8 cellular contexts compared by ENCODE assay signal in the genomic region with DNA sequence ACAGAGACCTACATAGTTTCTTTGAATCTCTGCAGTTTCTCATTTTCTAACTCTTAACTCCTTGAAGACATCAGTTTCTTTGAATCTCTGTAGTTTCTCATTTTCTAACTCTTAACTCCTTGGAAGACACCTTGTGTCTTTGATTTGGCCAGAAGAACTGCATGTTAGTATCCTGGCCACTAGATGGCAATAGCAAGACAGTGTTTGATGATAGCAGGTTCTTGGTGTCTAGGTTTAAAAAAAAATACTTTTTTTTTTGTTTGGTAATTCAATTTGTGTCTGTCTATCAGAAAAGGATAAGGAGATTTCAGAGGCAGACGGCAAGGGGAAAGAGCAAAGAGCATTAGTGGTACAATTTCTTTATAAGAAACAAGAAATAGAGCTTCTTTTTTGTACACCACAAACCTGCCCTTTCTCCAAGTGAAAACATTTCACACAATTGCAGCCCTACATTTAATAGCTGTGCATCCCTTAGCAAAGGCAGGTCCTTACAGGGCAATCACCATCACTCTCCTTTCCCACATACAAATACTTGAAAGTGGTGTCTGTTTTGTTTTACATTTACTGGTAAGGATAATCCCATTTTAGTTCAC.
DNase-seq lines count a peak whose midpoint lies in the region; ATAC-seq and TF ChIP-seq lines count a peak whose summit lies in the region.
"Had no signal": no experiment of that assay in that cellular context is flagged by ENCODE, and none has a peak within 500 bp of the region (broad histone marks: within the 10 kb centered on the region; RNA-seq: fewer than 3 reads in every experiment).

No MANE protein-coding gene starts in this region.

- CTCF ChIA-PET in SK-N-SH (lab: Yijun Ruan, JAX): interaction anchor here (0.7 to 1.9 kb wide), 12 partner anchors 9 to 1923 kb away, joined by 3 to 9 read pairs (median 5); no protein-coding TSS in a partner anchor

- H4K20me1 ChIP-seq in Karpas-422 (ENCODE audit: insufficient read depth, low read depth, low read length): no peaks in the 10 kb centered on the region
- no peaks in the 10 kb centered on the region for H4K20me1 ChIP-seq in SK-N-SH (ENCODE audit: insufficient read depth)

- H3K4me1 ChIP-seq in Karpas-422 (ENCODE audit: low read length) (no peaks in the 10 kb centered on the region), SK-N-SH (ENCODE audit: control insufficient read depth in 1 of 2, insufficient read depth in 2 of 2, low read depth in 1 of 2, low read length in 1 of 2) (no peaks in the 10 kb centered on the region; a peak in 1 of 4 replicates), foreskin keratinocyte (no peaks in the 10 kb centered on the region)

- 0% methylated on average over 1 of the region's 1 CpG for WGBS in SK-N-SH (ENCODE audit: low lambda C conversion rate)

- no peak overlapping the region for H3K9ac ChIP-seq in Karpas-422 (ENCODE audit: low read length)
- no peak overlapping the region for H3K9ac ChIP-seq in SK-N-SH

- ATAC-seq in GM21723 (IDR thresholded peaks at IDR 0.05; ENCODE audit: unreplicated experiment): peak; percentile 71
- ATAC-seq in foreskin keratinocyte: peak; percentile 72
- no peak for ATAC-seq in HG02970 (IDR thresholded peaks at IDR 0.05; ENCODE audit: low FRiP score, unreplicated experiment)
- ATAC-seq: activated T-cell treated with anti-CD3 and anti-CD28 coated beads, Interleukin-2, amount 50 U/mL, for 72 hours had no signal

- H3K9me3 ChIP-seq in Karpas-422 (ENCODE audit: low read length): no peaks in the 10 kb centered on the region
- no peaks in the 10 kb centered on the region for H3K9me3 ChIP-seq in SK-N-SH

- H3K27me3 ChIP-seq in Karpas-422 (ENCODE audit: low read length): no peaks in the 10 kb centered on the region
- H3K27me3 ChIP-seq in SK-N-SH (ENCODE audit: insufficient read depth): no peaks in the 10 kb centered on the region
- H3K27me3 ChIP-seq in foreskin keratinocyte: no peaks in the 10 kb centered on the region

- no peak overlapping the region for H3K4me2 ChIP-seq in Karpas-422 (ENCODE audit: low read depth, low read length, poor library complexity, severe bottlenecking)
- no peak overlapping the region for H3K4me2 ChIP-seq in SK-N-SH

- H2AFZ ChIP-seq in Karpas-422 (ENCODE audit: low read length): no peak overlapping the region
- H2AFZ ChIP-seq in SK-N-SH (ENCODE audit: low read depth): no peak overlapping the region

- peak; percentile 2 for DNase-seq in GDM1 (lab: John Stamatoyannopoulos, UW)
- peak; percentile 80 for DNase-seq in Karpas-422
- peak; percentile 30 for DNase-seq in SK-N-SH
- DNase-seq in foreskin keratinocyte: peak in 1 of 2 donors; percentile 48
- peak; percentile 10 for DNase-seq in skeletal muscle cell (ENCODE audit: low read depth)

- TF ChIP-seq CTCF in SK-N-SH (IDR thresholded peaks at IDR 0.05) (peak; percentile 93), foreskin keratinocyte (conservative IDR thresholded peaks at IDR 0.05) (peak; percentile 82)

- H3F3A ChIP-seq in SK-N-SH (replicated peaks; ENCODE audit: insufficient read depth): no peaks in the 10 kb centered on the region

- peak; percentile 89 for TF ChIP-seq RAD21 in SK-N-SH (IDR thresholded peaks at IDR 0.05; ENCODE audit: low read length)

- H3K36me3 ChIP-seq in Karpas-422 (ENCODE audit: insufficient read depth, low read length) (no peaks in the 10 kb centered on the region), SK-N-SH (replicated peaks in 1 of 2; ENCODE audit: control insufficient read depth in 1 of 2, insufficient read depth in 2 of 2, low read length in 1 of 2) (no peaks in the 10 kb centered on the region)

- POLR2A ChIA-PET in SK-N-SH (lab: Yijun Ruan, JAX): no interaction called here

- H3K9me2 ChIP-seq in Karpas-422 (replicated peaks; ENCODE audit: insufficient read depth, low read length) (no peaks in the 10 kb centered on the region), SK-N-SH (no peaks in the 10 kb centered on the region)

- H3K79me2 ChIP-seq in Karpas-422 (ENCODE audit: low read length) (no peaks in the 10 kb centered on the region), SK-N-SH (ENCODE audit: insufficient read depth) (no peaks in the 10 kb centered on the region)

- TF ChIP-seq EP300 in SK-N-SH (IDR thresholded peaks at IDR 0.05; ENCODE audit: borderline replicate concordance in 1 of 2, low read depth in 1 of 2, low read length in 1 of 2): 0 out of 4 replicates have a peak, but pooled peaks of 1 of the 2 experiments have one; percentile 14

- H3K4me3 ChIP-seq in Karpas-422 (ENCODE audit: low read length) (no peak overlapping the region), SK-N-SH (ENCODE audit: low read depth in 2 of 2, low read length in 1 of 2) (no peak overlapping the region; a peak in 1 of 4 replicates), skeletal muscle cell (ENCODE audit: low read depth, low read length) (no peak overlapping the region)

- H3K27ac ChIP-seq in Karpas-422 (ENCODE audit: low read length): no peak overlapping the region
- no peak overlapping the region for H3K27ac ChIP-seq in SK-N-SH (ENCODE audit: low read depth in 2 of 2, low read length in 1 of 2)
- H3K27ac ChIP-seq in foreskin keratinocyte: no peak overlapping the region

TF ChIP-seq in SK-N-SH, 30 proteins besides CTCF, POLR2A, EP300 and RAD21:
- no peak for TF ChIP-seq FOSL2 (IDR thresholded peaks at IDR 0.05; ENCODE audit: borderline replicate concordance, low read depth)
- TF ChIP-seq SMC3 (IDR thresholded peaks at IDR 0.05; ENCODE audit: low read depth, low read length): peak; percentile 54
